19 cellular contexts compared by ENCODE assay signal in the genomic region with DNA sequence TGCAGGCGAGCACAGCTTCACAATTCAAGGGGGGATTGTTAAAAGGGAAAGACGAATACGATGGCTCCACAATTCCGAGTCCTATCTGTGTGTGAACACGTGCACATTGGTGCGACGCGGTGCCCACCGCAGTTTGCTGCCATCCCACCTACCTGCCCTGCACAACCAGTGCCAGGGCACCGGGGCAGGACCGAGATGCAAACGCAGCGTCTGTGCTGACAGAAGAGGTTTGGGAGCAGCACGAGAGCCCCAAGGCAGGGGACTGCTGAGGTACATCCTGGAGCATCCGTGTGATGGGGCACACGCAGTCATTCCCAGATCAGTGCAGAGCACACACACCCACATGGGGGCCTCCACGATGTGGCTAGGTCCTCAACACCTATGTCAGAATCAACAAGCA.
"Had no signal": no experiment of that assay in that cellular context is flagged by ENCODE, and none has a peak within 500 bp of the region (broad histone marks: within the 10 kb centered on the region; RNA-seq: fewer than 3 reads in every experiment).

No MANE protein-coding gene starts in this region.

- H3K27me3 ChIP-seq: colonic mucosa had no signal

- H3K9me3 Mint-ChIP-seq: activated naive CD8-positive, alpha-beta T cell treated with anti-CD3 and anti-CD28 coated beads for 36 hours; activated T-cell treated with anti-CD3 and anti-CD28 coated beads, Interleukin-2, amount 50 U/mL, for 72 hours; endodermal cell; nephron; stimulated activated naive CD8-positive, alpha-beta T cell treated with anti-CD3 and anti-CD28 coated beads, Interleukin-15, Interleukin-2, amounts not matched to agents 100 ng/mL and 50 ng/mL, for 24 hours; type B pancreatic cell had no signal

- H3K4me1 Mint-ChIP-seq: activated CD4-positive, alpha-beta T cell treated with anti-CD3 and anti-CD28 coated beads, Interleukin-2, amount 10 ng/mL, durations not matched to agents 7 days and 5 days; activated naive CD8-positive, alpha-beta T cell treated with anti-CD3 and anti-CD28 coated beads for 36 hours; endodermal cell; nephron had no signal

- H3K36me3 ChIP-seq: colonic mucosa had no signal

- H3K27me3 Mint-ChIP-seq: activated CD4-positive, alpha-beta T cell treated with anti-CD3 and anti-CD28 coated beads, Interleukin-2, amount 10 ng/mL, durations not matched to agents 7 days and 5 days; activated naive CD8-positive, alpha-beta T cell treated with anti-CD3 and anti-CD28 coated beads for 36 hours; stimulated activated naive CD8-positive, alpha-beta T cell treated with anti-CD3 and anti-CD28 coated beads, Interleukin-15, Interleukin-2, amounts not matched to agents 100 ng/mL and 50 ng/mL, for 24 hours; type B pancreatic cell had no signal

- H3K4me3 Mint-ChIP-seq: activated CD4-positive, alpha-beta T cell treated with anti-CD3 and anti-CD28 coated beads, Interleukin-2, amount 10 ng/mL, durations not matched to agents 7 days and 5 days; activated CD8-positive, alpha-beta T cell treated with anti-CD3 and anti-CD28 coated beads, Interleukin-2, amount 10 ng/mL, durations not matched to agents 7 days and 5 days; activated naive CD8-positive, alpha-beta T cell treated with anti-CD3 and anti-CD28 coated beads for 36 hours; activated T-cell treated with anti-CD3 and anti-CD28 coated beads, Interleukin-2, amount 50 U/mL, for 72 hours; endodermal cell; nephron; stimulated activated naive CD8-positive, alpha-beta T cell treated with anti-CD3 and anti-CD28 coated beads, Interleukin-15, Interleukin-2, amounts not matched to agents 100 ng/mL and 50 ng/mL, for 24 hours; type B pancreatic cell had no signal

- ATAC-seq: activated CD8-positive, alpha-beta T cell treated with anti-CD3 and anti-CD28 coated beads, Interleukin-2, amount 10 ng/mL, durations not matched to agents 7 days and 5 days; activated T-cell treated with anti-CD3 and anti-CD28 coated beads, Interleukin-2, amount 50 U/mL, for 72 hours had no signal

- H3K27ac Mint-ChIP-seq: activated CD4-positive, alpha-beta T cell treated with anti-CD3 and anti-CD28 coated beads, Interleukin-2, amount 10 ng/mL, durations not matched to agents 7 days and 5 days; activated CD8-positive, alpha-beta T cell treated with anti-CD3 and anti-CD28 coated beads, Interleukin-2, amount 10 ng/mL, durations not matched to agents 7 days and 5 days; activated naive CD8-positive, alpha-beta T cell treated with anti-CD3 and anti-CD28 coated beads for 36 hours; activated T-cell treated with anti-CD3 and anti-CD28 coated beads, Interleukin-2, amount 50 U/mL, for 72 hours; endodermal cell; nephron; stimulated activated naive CD8-positive, alpha-beta T cell treated with anti-CD3 and anti-CD28 coated beads, Interleukin-15, Interleukin-2, amounts not matched to agents 100 ng/mL and 50 ng/mL, for 24 hours; type B pancreatic cell had no signal

- H3K9me3 ChIP-seq: colonic mucosa had no signal

- DNase-seq: activated CD4-positive, alpha-beta T cell treated with anti-CD3 and anti-CD28 coated beads, Interleukin-2, amount 10 ng/mL, durations not matched to agents 7 days and 5 days; activated CD8-positive, alpha-beta T cell treated with anti-CD3 and anti-CD28 coated beads, Interleukin-2, amount 10 ng/mL, durations not matched to agents 7 days and 5 days; activated naive CD4-positive, alpha-beta T cell; activated naive CD8-positive, alpha-beta T cell treated with anti-CD3 and anti-CD28 coated beads for 36 hours; activated T-cell treated with anti-CD3 and anti-CD28 coated beads, Interleukin-2, amount 50 U/mL, for 72 hours; amygdala; caudate nucleus; colonic mucosa; foreskin melanocyte; nucleus accumbens; stimulated activated CD4-positive, alpha-beta T cell treated with anti-CD3 and anti-CD28 coated beads, Interleukin-15, amount 100 ng/mL, for 24 hours; stimulated activated CD4-positive, alpha-beta T cell treated with anti-CD3 and anti-CD28 coated beads, Interleukin-2, amount 100 ng/mL, for 48 hours; T1000 had no signal

- H3K36me3 Mint-ChIP-seq: activated naive CD8-positive, alpha-beta T cell treated with anti-CD3 and anti-CD28 coated beads for 36 hours; type B pancreatic cell had no signal

- H3K4me3 ChIP-seq: colonic mucosa, lung, skin epidermis had no signal

- H3K27ac ChIP-seq: colonic mucosa, skin epidermis had no signal

- H3K4me1 ChIP-seq: colonic mucosa had no signal
